ENCODE assay signal across 1 cellular context in genomic region chr4:107826427-107826980, GRCh38.
TF ChIP-seq lines count a peak whose summit lies in the region.

No MANE protein-coding gene starts in this region.

TF ChIP-seq in A549, 52 proteins besides CTCF, POLR2A, EP300 and RAD21:
- no peak for TF ChIP-seq ZNF302 (CRISPR knock-in tag; IDR thresholded peaks at IDR 0.05)
- TF ChIP-seq HOXA7 (CRISPR knock-in tag; IDR thresholded peaks at IDR 0.05) = no peak
- TF ChIP-seq FOSB (CRISPR knock-in tag; IDR thresholded peaks at IDR 0.05) = no peak
- no peak for TF ChIP-seq SREBF2 (IDR thresholded peaks at IDR 0.05)
- TF ChIP-seq, protein P1, sequence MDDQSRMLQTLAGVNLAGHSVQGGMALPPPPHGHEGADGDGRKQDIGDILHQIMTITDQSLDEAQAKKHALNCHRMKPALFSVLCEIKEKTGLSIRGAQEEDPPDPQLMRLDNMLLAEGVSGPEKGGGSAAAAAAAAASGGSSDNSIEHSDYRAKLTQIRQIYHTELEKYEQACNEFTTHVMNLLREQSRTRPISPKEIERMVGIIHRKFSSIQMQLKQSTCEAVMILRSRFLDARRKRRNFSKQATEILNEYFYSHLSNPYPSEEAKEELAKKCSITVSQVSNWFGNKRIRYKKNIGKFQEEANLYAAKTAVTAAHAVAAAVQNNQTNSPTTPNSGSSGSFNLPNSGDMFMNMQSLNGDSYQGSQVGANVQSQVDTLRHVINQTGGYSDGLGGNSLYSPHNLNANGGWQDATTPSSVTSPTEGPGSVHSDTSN (IDR thresholded peaks at IDR 0.05) = no peak
- TF ChIP-seq BHLHE40 (IDR thresholded peaks at IDR 0.05; ENCODE audit: low read depth, low read length) = no peak
- TF ChIP-seq MYC (IDR thresholded peaks at IDR 0.05; ENCODE audit: borderline replicate concordance, low read length) = no peak
- no peak for TF ChIP-seq HMGXB4 (CRISPR knock-in tag; IDR thresholded peaks at IDR 0.05; ENCODE audit: borderline replicate concordance)
- TF ChIP-seq JUN (IDR thresholded peaks at IDR 0.05) = no peak
- no peak for TF ChIP-seq JUNB (IDR thresholded peaks at IDR 0.05)
- TF ChIP-seq TP53 (CRISPR knock-in tag; IDR thresholded peaks at IDR 0.05) = no peak
- no peak for TF ChIP-seq FOXS1 (CRISPR knock-in tag; IDR thresholded peaks at IDR 0.05)
- TF ChIP-seq EHF (CRISPR knock-in tag; IDR thresholded peaks at IDR 0.05) = no peak
